3 cellular contexts compared by ENCODE assay signal in the genomic region with DNA sequence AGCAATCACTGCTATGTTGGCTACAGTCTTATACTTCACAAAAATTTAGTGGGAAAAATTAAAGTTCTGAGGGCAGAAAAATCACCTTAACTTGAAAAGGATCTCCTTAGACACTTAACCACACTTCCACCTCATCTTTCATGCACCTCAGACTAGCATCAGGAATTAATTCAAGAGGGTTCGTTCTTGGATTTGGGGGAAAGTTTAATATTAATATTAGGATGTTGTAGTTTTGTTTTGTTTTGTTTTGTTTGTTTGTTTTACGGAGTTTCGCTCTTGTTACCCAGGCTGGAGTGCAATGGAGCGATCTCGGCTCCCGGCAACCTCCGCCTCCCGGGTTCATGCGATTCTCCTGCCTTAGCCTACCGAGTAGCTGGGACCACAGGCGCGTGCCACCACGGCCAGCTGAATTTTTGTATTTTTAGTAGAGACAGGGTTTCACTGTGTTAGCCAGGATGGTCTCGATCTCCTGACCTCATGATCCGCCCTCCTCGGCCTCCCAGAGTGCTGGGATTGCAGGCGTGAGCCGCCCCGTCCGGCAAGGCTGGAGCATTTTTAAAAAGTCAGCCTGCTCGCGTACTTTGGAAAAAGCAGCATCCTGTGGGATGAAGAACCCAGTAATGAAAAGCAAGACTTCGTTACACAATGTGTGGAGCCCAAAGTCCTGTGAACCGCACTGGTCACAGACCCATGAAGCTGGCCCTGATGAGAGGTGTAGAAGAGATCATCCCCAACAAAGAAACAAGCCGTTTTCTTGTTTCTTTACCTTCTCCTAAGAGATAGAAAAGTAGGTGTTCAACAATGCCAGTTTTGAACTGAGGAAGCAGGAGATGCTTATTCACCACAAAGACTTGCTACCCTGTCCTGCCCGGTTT.
TF ChIP-seq lines count a peak whose summit lies in the region.

No MANE protein-coding gene starts in this region.

TF ChIP-seq in A549, 52 proteins besides CTCF, POLR2A, EP300 and RAD21 (continued from another document):
- TF ChIP-seq TP53 (CRISPR knock-in tag; IDR thresholded peaks at IDR 0.05) = peak; percentile 85; the same call in 1 of the 2 replicates
- 0 out of 5 replicates have a peak, but pooled peaks of 1 of the 2 experiments have one; percentile 24 for TF ChIP-seq JUN (IDR thresholded peaks at IDR 0.05)
- TF ChIP-seq TFCP2L1 (CRISPR knock-in tag; IDR thresholded peaks at IDR 0.05) = peak; percentile 95

TF ChIP-seq in HEK293T, 16 proteins besides CTCF, POLR2A, EP300 and RAD21 (continued from another document):
- no peak for TF ChIP-seq PKNOX1 (IDR thresholded peaks at IDR 0.05)
- no peak for TF ChIP-seq TARDBP (IDR thresholded peaks at IDR 0.05)
- no peak for TF ChIP-seq ARNT (IDR thresholded peaks at IDR 0.05)
- peak; percentile 92 for TF ChIP-seq ELF4 (IDR thresholded peaks at IDR 0.05)
- no peak for TF ChIP-seq ZNF384 (IDR thresholded peaks at IDR 0.05)
- TF ChIP-seq L3MBTL2 (conservative IDR thresholded peaks at IDR 0.05) = peak; percentile 60

TF ChIP-seq in WTC11, 78 proteins besides CTCF, POLR2A, EP300 and RAD21 (continues in another document):
- peak; percentile 93 for TF ChIP-seq AR (CRISPR knock-in tag; IDR thresholded peaks at IDR 0.05)
- TF ChIP-seq HMGXB4 (CRISPR knock-in tag; IDR thresholded peaks at IDR 0.05) = no peak
- TF ChIP-seq PRDM15 (CRISPR knock-in tag; IDR thresholded peaks at IDR 0.05) = no peak
- no peak for TF ChIP-seq ZNF219 (CRISPR knock-in tag; IDR thresholded peaks at IDR 0.05; ENCODE audit: borderline replicate concordance)
- peak; percentile 74 for TF ChIP-seq ZNF416 (CRISPR knock-in tag; IDR thresholded peaks at IDR 0.05)
- TF ChIP-seq EMX1 (CRISPR knock-in tag; IDR thresholded peaks at IDR 0.05) = peak; percentile 91
- no peak for TF ChIP-seq NR3C1 (CRISPR knock-in tag; conservative IDR thresholded peaks at IDR 0.05; ENCODE audit: low read depth)
- no peak for TF ChIP-seq NR2C2 (CRISPR knock-in tag; IDR thresholded peaks at IDR 0.05)
- TF ChIP-seq GRHL2 (CRISPR knock-in tag; IDR thresholded peaks at IDR 0.05; ENCODE audit: insufficient replicate concordance, severe bottlenecking) = no peak
- TF ChIP-seq, protein P1, sequence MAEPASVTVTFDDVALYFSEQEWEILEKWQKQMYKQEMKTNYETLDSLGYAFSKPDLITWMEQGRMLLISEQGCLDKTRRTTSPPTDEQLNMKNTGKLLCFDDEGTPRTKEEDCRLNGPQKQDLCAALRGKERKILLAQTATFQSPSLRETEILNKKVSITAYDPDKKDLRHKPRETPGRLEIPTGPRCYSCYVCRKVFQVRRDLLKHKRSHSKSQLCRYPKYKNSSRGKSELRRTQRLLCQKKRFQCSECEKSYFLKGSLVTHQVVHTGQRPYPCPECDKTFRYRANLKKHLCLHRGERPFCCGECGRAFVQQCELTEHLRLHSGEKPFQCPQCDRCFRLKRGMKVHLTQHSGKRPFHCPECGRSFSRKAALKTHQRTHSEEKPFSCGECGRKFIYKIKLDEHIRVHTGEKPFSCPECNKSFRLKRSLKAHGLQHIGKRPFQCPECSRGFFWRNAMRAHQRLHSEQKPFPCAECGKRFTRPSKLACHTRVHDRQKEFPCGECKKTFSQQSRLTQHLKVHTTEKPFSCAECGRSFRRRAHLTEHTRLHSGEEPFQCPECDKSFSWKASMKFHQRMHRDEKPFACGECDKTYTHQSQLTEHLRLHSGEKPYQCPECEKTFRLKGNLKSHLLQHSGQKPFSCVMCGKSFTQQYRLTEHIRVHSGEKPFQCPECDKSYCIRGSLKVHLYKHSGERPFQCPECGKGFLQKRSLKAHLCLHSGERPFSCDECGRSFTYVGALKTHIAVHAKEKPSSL (CRISPR knock-in tag; conservative IDR thresholded peaks at IDR 0.05) = peak; percentile 87
- TF ChIP-seq MYBL2 (CRISPR knock-in tag; IDR thresholded peaks at IDR 0.05) = no peak
- TF ChIP-seq NFE2L1 (CRISPR knock-in tag; IDR thresholded peaks at IDR 0.05) = no peak
- TF ChIP-seq STAT6 (CRISPR knock-in tag; conservative IDR thresholded peaks at IDR 0.05; ENCODE audit: low read depth) = no peak
- peak; percentile 98 for TF ChIP-seq ZNF671 (CRISPR knock-in tag; IDR thresholded peaks at IDR 0.05)
- TF ChIP-seq JAZF1 (CRISPR knock-in tag; IDR thresholded peaks at IDR 0.05) = no peak
- TF ChIP-seq GABPB1 (CRISPR knock-in tag; IDR thresholded peaks at IDR 0.05) = no peak
- TF ChIP-seq ATF6 (CRISPR knock-in tag; IDR thresholded peaks at IDR 0.05) = no peak
- peak; percentile 90 for TF ChIP-seq NFATC4 (CRISPR knock-in tag; IDR thresholded peaks at IDR 0.05)
- TF ChIP-seq ERG (CRISPR knock-in tag; IDR thresholded peaks at IDR 0.05) = 0 out of 2 replicates have a peak, but pooled peaks have one; percentile 30
- no peak for TF ChIP-seq MXD4 (CRISPR knock-in tag; IDR thresholded peaks at IDR 0.05; ENCODE audit: borderline replicate concordance)
- TF ChIP-seq, protein P2, sequence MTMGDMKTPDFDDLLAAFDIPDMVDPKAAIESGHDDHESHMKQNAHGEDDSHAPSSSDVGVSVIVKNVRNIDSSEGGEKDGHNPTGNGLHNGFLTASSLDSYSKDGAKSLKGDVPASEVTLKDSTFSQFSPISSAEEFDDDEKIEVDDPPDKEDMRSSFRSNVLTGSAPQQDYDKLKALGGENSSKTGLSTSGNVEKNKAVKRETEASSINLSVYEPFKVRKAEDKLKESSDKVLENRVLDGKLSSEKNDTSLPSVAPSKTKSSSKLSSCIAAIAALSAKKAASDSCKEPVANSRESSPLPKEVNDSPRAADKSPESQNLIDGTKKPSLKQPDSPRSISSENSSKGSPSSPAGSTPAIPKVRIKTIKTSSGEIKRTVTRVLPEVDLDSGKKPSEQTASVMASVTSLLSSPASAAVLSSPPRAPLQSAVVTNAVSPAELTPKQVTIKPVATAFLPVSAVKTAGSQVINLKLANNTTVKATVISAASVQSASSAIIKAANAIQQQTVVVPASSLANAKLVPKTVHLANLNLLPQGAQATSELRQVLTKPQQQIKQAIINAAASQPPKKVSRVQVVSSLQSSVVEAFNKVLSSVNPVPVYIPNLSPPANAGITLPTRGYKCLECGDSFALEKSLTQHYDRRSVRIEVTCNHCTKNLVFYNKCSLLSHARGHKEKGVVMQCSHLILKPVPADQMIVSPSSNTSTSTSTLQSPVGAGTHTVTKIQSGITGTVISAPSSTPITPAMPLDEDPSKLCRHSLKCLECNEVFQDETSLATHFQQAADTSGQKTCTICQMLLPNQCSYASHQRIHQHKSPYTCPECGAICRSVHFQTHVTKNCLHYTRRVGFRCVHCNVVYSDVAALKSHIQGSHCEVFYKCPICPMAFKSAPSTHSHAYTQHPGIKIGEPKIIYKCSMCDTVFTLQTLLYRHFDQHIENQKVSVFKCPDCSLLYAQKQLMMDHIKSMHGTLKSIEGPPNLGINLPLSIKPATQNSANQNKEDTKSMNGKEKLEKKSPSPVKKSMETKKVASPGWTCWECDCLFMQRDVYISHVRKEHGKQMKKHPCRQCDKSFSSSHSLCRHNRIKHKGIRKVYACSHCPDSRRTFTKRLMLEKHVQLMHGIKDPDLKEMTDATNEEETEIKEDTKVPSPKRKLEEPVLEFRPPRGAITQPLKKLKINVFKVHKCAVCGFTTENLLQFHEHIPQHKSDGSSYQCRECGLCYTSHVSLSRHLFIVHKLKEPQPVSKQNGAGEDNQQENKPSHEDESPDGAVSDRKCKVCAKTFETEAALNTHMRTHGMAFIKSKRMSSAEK (CRISPR knock-in tag; IDR thresholded peaks at IDR 0.05; ENCODE audit: borderline replicate concordance) = 0 out of 2 replicates have a peak, but pooled peaks have one; percentile 16
- TF ChIP-seq ZBTB21 (CRISPR knock-in tag; IDR thresholded peaks at IDR 0.05; ENCODE audit: borderline replicate concordance) = no peak
